In genomic region chr7:73851410-73852338, GRCh38 we compare ENCODE assay signal across 8 cellular contexts. TPM values are rescaled to one million over a fixed set of nuclear protein-coding genes. Genes with fewer than 3 reads are reported as not detected.
DNase-seq lines count a peak whose midpoint lies in the region; ATAC-seq and TF ChIP-seq lines count a peak whose summit lies in the region.

No MANE protein-coding gene starts in this region.

- peak; percentile 95 for DNase-seq in BJ (ENCODE audit: low read depth)
- peak; percentile 98 for DNase-seq in epithelial cell of proximal tubule (ENCODE audit: low read depth)
- DNase-seq in pulmonary artery endothelial cell (ENCODE audit: low read depth, low spot score), result peak; percentile 91
- DNase-seq in H7, result no peak
- no peak for DNase-seq in superior temporal gyrus (ENCODE audit: extremely low spot score)

- POLR2A ChIA-PET in BJ (lab: Charles Lee), result no interaction called here

- ATAC-seq in GM18868 (IDR thresholded peaks at IDR 0.05; ENCODE audit: unreplicated experiment) (peak; percentile 77), HG03342 (IDR thresholded peaks at IDR 0.05; ENCODE audit: unreplicated experiment) (peak; percentile 78), SK-N-SH treated with all-trans-retinoic acid at 6 μM for 48 hours (peak; percentile 83)

- no peak overlapping the region for H3K4me3 ChIP-seq in BJ (ENCODE audit: low read depth, low read length)
- no peak overlapping the region for H3K4me3 ChIP-seq in epithelial cell of proximal tubule (ENCODE audit: low read depth, low read length)
- no peak overlapping the region for H3K4me3 ChIP-seq in H7 (ENCODE audit: insufficient read depth, low read depth, low read length)

- H3K27me3 ChIP-seq in BJ (ENCODE audit: control insufficient read depth, insufficient read depth, low read length) (no peaks in the 10 kb centered on the region), H7 (ENCODE audit: control insufficient read depth, insufficient read depth, low read length) (no peaks in the 10 kb centered on the region; the same call in 1 of the 2 replicates)

- H3K36me3 ChIP-seq in BJ (ENCODE audit: control insufficient read depth, insufficient read depth, low read length) (no peaks in the 10 kb centered on the region), H7 (replicated peaks; ENCODE audit: control insufficient read depth, insufficient read depth, low read length) (no peaks in the 10 kb centered on the region)

- TF ChIP-seq CTCF in BJ (IDR thresholded peaks at IDR 0.05; ENCODE audit: insufficient read depth, low read depth, low read length) (no peak), epithelial cell of proximal tubule (conservative IDR thresholded peaks at IDR 0.05; ENCODE audit: low read depth, low read length) (no peak)

- CTCF ChIA-PET in BJ (lab: Yijun Ruan, JAX), result interaction anchor here (0.9 to 2.1 kb wide), 5 partner anchors 14 to 244 kb away, joined by 3 to 7 read pairs (median 3); partner anchors contain the start of gene STX1A

TF ChIP-seq in SK-N-SH treated with all-trans-retinoic acid at 6 μM for 48 hours, 23 proteins besides CTCF, POLR2A, EP300 and RAD21:
- no peak for TF ChIP-seq ZFP3 (CRISPR knock-in tag; IDR thresholded peaks at IDR 0.05)
- peak; percentile 74; the same call in 1 of the 2 replicates for TF ChIP-seq CREB5 (CRISPR knock-in tag; IDR thresholded peaks at IDR 0.05; ENCODE audit: low read depth)

RNA-seq across cellular contexts. Expression of gene TMEM270, which starts 9.3 kb away (rescaled TPM):
- not detected in 2 replicates for polyA plus RNA-seq in BJ (2011; rRNA removed)
- polyA minus RNA-seq in BJ (2011; rRNA and poly(A)+ RNA removed), result not detected in 2 replicates
- not detected in 2 replicates for total RNA-seq in epithelial cell of proximal tubule
- not detected in 2 replicates for total RNA-seq in pulmonary artery endothelial cell
- total RNA-seq in H7 (2014; rRNA removed; shearing (Covaris generic)), result not detected in 2 replicates

RNA-seq across cellular contexts. Expression of gene METTL27, which starts 9.4 kb away (rescaled TPM):
- 1.1 and 1.5 TPM in 2 replicates for polyA plus RNA-seq in BJ (2011; rRNA removed)
- polyA minus RNA-seq in BJ (2011; rRNA and poly(A)+ RNA removed), result 0.28 and 0.77 TPM in 2 replicates
- total RNA-seq in epithelial cell of proximal tubule (8.4 and 13.7 TPM in 2 replicates), pulmonary artery endothelial cell (0.99 and 1.0 TPM in 2 replicates)
- total RNA-seq in H7 (2014; rRNA removed; shearing (Covaris generic)), result 1.9 and 7.4 TPM in 2 replicates

RNA-seq across cellular contexts. Expression of gene CLDN4, which starts 20.9 kb away (rescaled TPM):
- polyA plus RNA-seq in BJ (2011; rRNA removed), result 0.07 and 0.18 TPM in 2 replicates
- 0.09 and 0.10 TPM in 2 replicates for polyA minus RNA-seq in BJ (2011; rRNA and poly(A)+ RNA removed)
- total RNA-seq in epithelial cell of proximal tubule (277 and 503 TPM in 2 replicates), pulmonary artery endothelial cell (0.07 TPM in 2 replicates)
- 2.0 and 2.1 TPM in 2 replicates for total RNA-seq in H7 (2014; rRNA removed; shearing (Covaris generic))

Comparison
In these comparisons a context has a peak if more than half of its experiments do, and no peak if none do; other contexts are left out.
1. DNase-seq: peak in BJ (single experiment), epithelial cell of proximal tubule (single experiment) and pulmonary artery endothelial cell (single experiment); none in H7 (single experiment) and superior temporal gyrus (single experiment).
2. RNA of gene CLDN4, which starts 20.9 kb away (total RNA-seq): 277 to 503 TPM in epithelial cell of proximal tubule; 2.0 to 2.1 TPM in H7 and 0.07 TPM in pulmonary artery endothelial cell; every median in the first group is over 10 times any median in the second.
3. Peak in every context shown above with its lines, with median percentiles within 50 percentile points of each other: ATAC-seq.